ENCODE assay signal across 26 cellular contexts in the genomic region with DNA sequence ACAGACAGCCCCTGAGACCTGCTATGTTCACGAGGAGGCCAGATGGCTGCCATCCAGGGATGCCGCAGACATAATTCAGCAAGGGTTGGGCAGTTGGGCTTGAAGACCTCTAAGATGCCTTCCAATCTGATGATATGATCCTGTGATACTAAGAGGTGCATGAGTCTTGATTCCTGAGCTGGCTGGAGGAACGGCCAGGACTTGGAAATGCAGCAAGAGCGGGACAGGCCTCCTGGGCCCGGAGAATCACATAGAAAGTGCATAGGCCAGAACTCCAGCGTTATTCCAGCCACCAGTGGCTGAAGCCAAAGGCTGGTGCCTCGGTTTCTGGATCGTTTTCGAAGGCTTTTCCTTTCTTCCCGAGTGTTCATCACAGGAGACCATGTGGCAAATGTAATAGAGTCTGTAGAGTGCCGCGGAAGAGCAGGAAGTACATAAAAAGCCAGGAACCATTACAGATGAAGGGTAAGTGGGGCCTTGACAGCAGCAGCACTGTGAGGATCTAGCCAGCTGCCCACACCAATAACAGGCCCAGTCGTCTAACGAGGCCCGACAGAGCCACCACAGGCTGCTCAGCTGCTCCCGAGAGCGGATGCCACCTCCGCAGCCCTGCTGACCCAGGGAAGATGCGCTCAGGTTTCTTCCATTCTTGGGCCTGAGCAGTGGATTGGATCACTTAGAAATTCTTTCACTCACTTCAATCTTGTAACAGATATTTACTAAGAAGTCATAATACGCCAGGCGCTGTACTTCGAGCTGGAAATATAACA. TPM values are rescaled to one million over a fixed set of nuclear protein-coding genes. Genes with fewer than 3 reads are reported as not detected.
"Had no signal": no experiment of that assay in that cellular context is flagged by ENCODE, and none has a peak within 500 bp of the region (broad histone marks: within the 10 kb centered on the region; RNA-seq: fewer than 3 reads in every experiment).

No MANE protein-coding gene starts in this region.

- ATAC-seq: activated CD4-positive, alpha-beta T cell treated with anti-CD3 and anti-CD28 coated beads for 36 hours; activated CD8-positive, alpha-beta memory T cell treated with anti-CD3 and anti-CD28 coated beads, Interleukin-2, amount 10 ng/mL, durations not matched to agents 7 days and 5 days; heart right ventricle; left colon; mucosa of descending colon; naive thymus-derived CD4-positive, alpha-beta T cell; stimulated activated naive CD8-positive, alpha-beta T cell treated with anti-CD3 and anti-CD28 coated beads, Interleukin-15, amount 100 ng/mL, for 72 hours had no signal

- H3K36me3 Mint-ChIP-seq: activated CD8-positive, alpha-beta memory T cell treated with anti-CD3 and anti-CD28 coated beads, Interleukin-2, amount 10 ng/mL, durations not matched to agents 7 days and 5 days; activated naive CD8-positive, alpha-beta T cell treated with anti-CD3 and anti-CD28 coated beads for 36 hours; naive thymus-derived CD4-positive, alpha-beta T cell had no signal

- H3K27ac Mint-ChIP-seq: activated B cell treated with CpG ODN at 0.5 μM for 24 hours; activated CD4-positive, alpha-beta T cell treated with anti-CD3 and anti-CD28 coated beads for 36 hours; activated CD8-positive, alpha-beta memory T cell treated with anti-CD3 and anti-CD28 coated beads, Interleukin-2, amount 10 ng/mL, durations not matched to agents 7 days and 5 days; activated naive CD8-positive, alpha-beta T cell treated with anti-CD3 and anti-CD28 coated beads for 36 hours; activated T-helper 17 cell treated with anti-CD3 and anti-CD28 coated beads, Interleukin-2, amount 50 U/mL, for 72 hours; endodermal cell; naive thymus-derived CD4-positive, alpha-beta T cell; progenitor cell of endocrine pancreas; stimulated activated naive CD8-positive, alpha-beta T cell treated with anti-CD3 and anti-CD28 coated beads, Interleukin-15, amount 100 ng/mL, for 72 hours had no signal

- H3K4me1 ChIP-seq: esophagus squamous epithelium, heart right ventricle had no signal

- H3K4me3 ChIP-seq: cardiac muscle cell, esophagus squamous epithelium, heart right ventricle, mucosa of descending colon, tibial nerve had no signal

- H3K27me3 ChIP-seq: tibial nerve had no signal

- H3K27ac ChIP-seq: cardiac muscle cell, esophagus squamous epithelium, heart right ventricle, tibial nerve had no signal

- H3K4me3 Mint-ChIP-seq: activated B cell treated with CpG ODN at 0.5 μM for 24 hours; activated CD4-positive, alpha-beta T cell treated with anti-CD3 and anti-CD28 coated beads for 36 hours; activated CD8-positive, alpha-beta memory T cell treated with anti-CD3 and anti-CD28 coated beads, Interleukin-2, amount 10 ng/mL, durations not matched to agents 7 days and 5 days; activated naive CD8-positive, alpha-beta T cell treated with anti-CD3 and anti-CD28 coated beads for 36 hours; activated T-helper 17 cell treated with anti-CD3 and anti-CD28 coated beads, Interleukin-2, amount 50 U/mL, for 72 hours; endodermal cell; naive thymus-derived CD4-positive, alpha-beta T cell; neural crest cell; stimulated activated naive CD8-positive, alpha-beta T cell treated with anti-CD3 and anti-CD28 coated beads, Interleukin-15, amount 100 ng/mL, for 72 hours had no signal

- H3K9me3 ChIP-seq: esophagus squamous epithelium, heart right ventricle, mucosa of descending colon, tibial nerve had no signal

- H3K36me3 ChIP-seq: cardiac muscle cell, esophagus squamous epithelium, heart right ventricle, tibial nerve had no signal

- H3K9me3 Mint-ChIP-seq: activated B cell treated with CpG ODN at 0.5 μM for 24 hours; activated naive CD8-positive, alpha-beta T cell treated with anti-CD3 and anti-CD28 coated beads for 36 hours; activated T-helper 17 cell treated with anti-CD3 and anti-CD28 coated beads, Interleukin-2, amount 50 U/mL, for 72 hours; endodermal cell; naive thymus-derived CD4-positive, alpha-beta T cell; stimulated activated naive CD8-positive, alpha-beta T cell treated with anti-CD3 and anti-CD28 coated beads, Interleukin-15, amount 100 ng/mL, for 72 hours had no signal

- DNase-seq: activated B cell treated with CpG ODN at 0.5 μM for 24 hours; activated CD4-positive, alpha-beta T cell treated with anti-CD3 and anti-CD28 coated beads for 36 hours; activated CD4-positive, alpha-beta T cell treated with anti-CD3 and anti-CD28 coated beads, Interleukin-2, amount 50 U/mL, for 48 hours; activated CD8-positive, alpha-beta memory T cell treated with anti-CD3 and anti-CD28 coated beads, Interleukin-2, amount 10 ng/mL, durations not matched to agents 7 days and 5 days; activated naive CD4-positive, alpha-beta T cell treated with Interleukin-2 at 50 U/mL for 16 hours; activated naive CD8-positive, alpha-beta T cell treated with anti-CD3 and anti-CD28 coated beads for 36 hours; activated T-cell treated with anti-CD3 and anti-CD28 coated beads, Interleukin-2, amount 50 U/mL, for 1 hour; amygdala; cortex of kidney; endodermal cell; esophagus squamous epithelium; heart right ventricle; mesenchymal stem cell; mucosa of descending colon; naive thymus-derived CD4-positive, alpha-beta T cell; retina; stimulated activated CD4-positive, alpha-beta T cell treated with anti-CD3 and anti-CD28 coated beads, Interleukin-4, amount 100 ng/mL, for 4 hours; stimulated activated naive CD8-positive, alpha-beta T cell treated with anti-CD3 and anti-CD28 coated beads, Interleukin-15, amount 100 ng/mL, for 72 hours; T-helper 1 cell had no signal

- H3K4me1 Mint-ChIP-seq: activated B cell treated with CpG ODN at 0.5 μM for 24 hours had no signal

RNA-seq across cellular contexts. Expression of gene LHX4, which starts 14.0 kb away (rescaled TPM):
- total RNA-seq: activated B cell treated with CpG ODN at 0.5 μM for 24 hours; activated CD4-positive, alpha-beta T cell treated with anti-CD3 and anti-CD28 coated beads for 36 hours; activated CD8-positive, alpha-beta memory T cell treated with anti-CD3 and anti-CD28 coated beads, Interleukin-2, amount 10 ng/mL, durations not matched to agents 7 days and 5 days; activated naive CD8-positive, alpha-beta T cell treated with anti-CD3 and anti-CD28 coated beads for 36 hours; cardiac muscle cell; endodermal cell; heart right ventricle; osteoblast; tibial nerve had no signal
